Comparison of ENCODE assay signal across 8 cellular contexts in the genomic region with DNA sequence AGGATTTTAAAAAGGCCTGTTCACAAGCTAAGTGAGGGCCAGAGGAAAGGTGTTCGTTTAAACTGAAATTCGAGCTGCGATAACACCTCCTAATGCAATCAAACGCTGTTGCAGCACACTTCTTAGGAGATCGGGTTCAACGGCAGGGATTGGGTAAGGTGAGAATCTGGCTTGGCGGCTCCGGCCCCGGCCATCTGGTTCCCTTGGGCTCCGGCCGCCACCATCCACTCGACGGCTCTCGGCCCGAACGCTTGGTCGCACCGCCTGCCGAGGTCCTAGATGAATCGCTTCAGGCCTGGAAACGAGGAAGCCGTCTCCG. TPM values are rescaled to one million over a fixed set of nuclear protein-coding genes. Genes with fewer than 3 reads are reported as not detected.
DNase-seq lines count a peak whose midpoint lies in the region; ATAC-seq and TF ChIP-seq lines count a peak whose summit lies in the region.

No MANE protein-coding gene starts in this region.

- H2BK120ac ChIP-seq in IMR-90 (ENCODE audit: low read depth, low read length): peak overlapping the region; percentile 86

- peak overlapping the region; percentile 97 for H3K56ac ChIP-seq in IMR-90 (ENCODE audit: extremely low read depth, insufficient read depth, low read length)

- CTCF ChIA-PET in IMR-90 (lab: Yijun Ruan, JAX): no interaction called here

- H3K23ac ChIP-seq in IMR-90 (ENCODE audit: low read depth, low read length): peak overlapping the region; percentile 92

- H3K9me1 ChIP-seq in IMR-90 (ENCODE audit: insufficient read depth, low read length): 0 out of 2 replicates have a peak, but pooled peaks cover 3% of the 10 kb centered on the region

- DNase-seq in DMS53 treated with DMSO at 0.1 percent for 48 hours (lab: John Stamatoyannopoulos, UW; ENCODE audit: unreplicated experiment) (peak; percentile 77), IMR-90 (no peak), fibroblast of pulmonary artery (ENCODE audit: low read depth) (no peak), ovary (no peak), globus pallidus (ENCODE audit: low spot score) (no peak)
- DNase-seq in stimulated activated CD4-positive, alpha-beta T cell treated with anti-CD3 and anti-CD28 coated beads, Interleukin-4, amount 100 ng/mL, for 24 hours: no peak

- H3K4me1 ChIP-seq in IMR-90 (ENCODE audit: control insufficient read depth, insufficient read depth, low read length) (peaks cover 4% of the 10 kb centered on the region; the same call in 1 of the 2 replicates), ovary (ENCODE audit: insufficient read depth) (peaks cover 4% of the 10 kb centered on the region)

- H2AK5ac ChIP-seq in IMR-90 (ENCODE audit: low read depth, low read length): peak overlapping the region; percentile 96

- TF ChIP-seq CTCF in IMR-90 (conservative IDR thresholded peaks at IDR 0.05; ENCODE audit: low read depth, low read length): no peak
- no peak for TF ChIP-seq CTCF in SU-DHL-6 (IDR thresholded peaks at IDR 0.05; ENCODE audit: insufficient read depth, low read length, poor library complexity, severe bottlenecking)
- TF ChIP-seq CTCF in fibroblast of pulmonary artery (IDR thresholded peaks at IDR 0.05; ENCODE audit: low read length, missing control alignments): no peak
- no peak for TF ChIP-seq CTCF in ovary (IDR thresholded peaks at IDR 0.05)

- H3K9me2 ChIP-seq in SU-DHL-6 (replicated peaks; ENCODE audit: insufficient read depth, low read length): no peaks in the 10 kb centered on the region

- H3K27ac ChIP-seq in IMR-90 (ENCODE audit: insufficient read depth, low read length) (peak overlapping the region; percentile 97), SU-DHL-6 (ENCODE audit: low read depth, low read length) (peak overlapping the region; percentile 75), ovary (peak overlapping the region; percentile 95 to 100)

- intact Hi-C loops in IMR-90 (cut with micrococcal nuclease) (loop anchor here (1.0 to 5.0 kb wide), 4 partner anchors 33 to 118 kb away; a partner anchor contains a TSS), ovary (cut with DNase I) (loop anchor here in 1 of 4 donors (2.0 kb wide), 1 partner anchor 39 kb away; a partner anchor contains a TSS)

- H2BK20ac ChIP-seq in IMR-90 (ENCODE audit: low read depth, low read length): 0 out of 2 replicates have a peak overlapping the region, but pooled peaks have one; percentile 14

- H4K20me1 ChIP-seq in IMR-90 (ENCODE audit: insufficient read depth, low read length) (peaks cover 6% of the 10 kb centered on the region; the same call in 1 of the 2 replicates), SU-DHL-6 (ENCODE audit: low read depth, low read length) (no peaks in the 10 kb centered on the region)

- H3K4me3 ChIP-seq in IMR-90 (ENCODE audit: insufficient read depth, low read depth, low read length) (peak overlapping the region; percentile 72), SU-DHL-6 (ENCODE audit: insufficient read depth, low read length, poor library complexity, severe bottlenecking) (peak overlapping the region; percentile 84), fibroblast of pulmonary artery (replicated peaks; ENCODE audit: low read depth, low read length) (peak overlapping the region; percentile 95), ovary (peak overlapping the region; percentile 80)

- H3K9me3 ChIP-seq in IMR-90 (ENCODE audit: control insufficient read depth, insufficient read depth, low read length): no peaks in the 10 kb centered on the region
- H3K9me3 ChIP-seq in SU-DHL-6 (ENCODE audit: insufficient read depth, low read length): no peaks in the 10 kb centered on the region
- no peaks in the 10 kb centered on the region for H3K9me3 ChIP-seq in ovary

- H3K27me3 ChIP-seq in IMR-90 (ENCODE audit: control insufficient read depth, insufficient read depth, low read length): no peaks in the 10 kb centered on the region
- no peaks in the 10 kb centered on the region for H3K27me3 ChIP-seq in SU-DHL-6 (ENCODE audit: low read length)
- no peaks in the 10 kb centered on the region for H3K27me3 ChIP-seq in ovary

- dilution Hi-C loops in IMR-90 (cut with HindIII; ENCODE audit: low sequenced_read_pairs, unreplicated experiment): no loop called here

- peak overlapping the region; percentile 91 for H4K91ac ChIP-seq in IMR-90 (ENCODE audit: insufficient read depth, low read depth, low read length)

- peaks cover 8 to 12% of the 10 kb centered on the region in 2 experiments; a peak in 3 of 4 replicates for H3K79me1 ChIP-seq in IMR-90 (ENCODE audit: low read depth in 1 of 2, low read length in 2 of 2)

- in situ Hi-C loops in IMR-90 (cut with MboI; ENCODE audit: low sequenced_read_pairs): loop anchor here (5.0 kb wide), 1 partner anchor 48 kb away; no protein-coding TSS in a partner anchor

- H2BK5ac ChIP-seq in IMR-90 (ENCODE audit: low read depth, low read length, poor library complexity, severe bottlenecking): peak overlapping the region; percentile 90

- H3K4me2 ChIP-seq in IMR-90 (ENCODE audit: low read depth, low read length) (peak overlapping the region; percentile 95), SU-DHL-6 (ENCODE audit: low read depth, low read length, poor library complexity, severe bottlenecking) (peak overlapping the region; percentile 91)

- peaks cover 2% of the 10 kb centered on the region; the same call in 1 of the 2 replicates for H3F3A ChIP-seq in SU-DHL-6 (ENCODE audit: insufficient read depth)

- no TSS peak for BruUV-seq in IMR-90 (replicated peaks; lab: Mats Ljungman, UMichigan)

- H2AFZ ChIP-seq in IMR-90 (replicated peaks; ENCODE audit: low read length, poor library complexity): peak overlapping the region; percentile 86
- H2AFZ ChIP-seq in SU-DHL-6 (ENCODE audit: low read depth, low read length, severe bottlenecking): peak overlapping the region; percentile 34

- peak overlapping the region; percentile 92 for H4K5ac ChIP-seq in IMR-90 (ENCODE audit: low read depth, low read length)

- H3K4ac ChIP-seq in IMR-90 (ENCODE audit: low read depth, low read length): peak overlapping the region; percentile 97

- peak; percentile 29 for ATAC-seq in GM21526 (IDR thresholded peaks at IDR 0.05; ENCODE audit: low FRiP score, unreplicated experiment)
- peak; percentile 25 for ATAC-seq in IMR-90 (ENCODE audit: low read depth)

- no peak for TF ChIP-seq EP300 in ovary (IDR thresholded peaks at IDR 0.05)

- H3K18ac ChIP-seq in IMR-90 (ENCODE audit: low read depth, low read length): peak overlapping the region; percentile 96

- no peak for TF ChIP-seq POLR2A in IMR-90 (IDR thresholded peaks at IDR 0.05; ENCODE audit: low read depth, low read length)
- TF ChIP-seq POLR2A in ovary (IDR thresholded peaks at IDR 0.05): no peak

- WGBS in IMR-90 (ENCODE audit: extremely low coverage in 2 of 2, insufficient read length in 1 of 2), 2 experiments: 1% methylated on average over 17 of the region's 23 CpGs; no CpG with 5 or more reads in 1 of the 2 experiments
- WGBS in ovary, 3 donors: 0 to 2% (median 0%) methylated on average over 9 to 23 of the region's 23 CpGs

- H3K9ac ChIP-seq in IMR-90 (ENCODE audit: low read depth, low read length): peak overlapping the region; percentile 97
- peak overlapping the region; percentile 88 for H3K9ac ChIP-seq in SU-DHL-6 (ENCODE audit: low read length)

- H3K79me2 ChIP-seq in SU-DHL-6 (ENCODE audit: insufficient read depth, low read length): peaks cover 57% of the 10 kb centered on the region

- H3K14ac ChIP-seq in IMR-90 (replicated peaks; ENCODE audit: low read depth, low read length): peak overlapping the region; percentile 92

- H3K36me3 ChIP-seq in IMR-90 (ENCODE audit: control insufficient read depth, insufficient read depth, low read length) (no peaks in the 10 kb centered on the region), SU-DHL-6 (ENCODE audit: low read length) (peaks cover 19% of the 10 kb centered on the region; the same call in 1 of the 2 replicates), ovary (no peaks in the 10 kb centered on the region)

- H2AK9ac ChIP-seq in IMR-90 (replicated peaks; ENCODE audit: low read depth, low read length, poor library complexity): peak overlapping the region; percentile 94

- POLR2A ChIA-PET in IMR-90 (lab: Charles Lee; ENCODE audit: unreplicated experiment): no interaction called here

- H2BK15ac ChIP-seq in IMR-90 (ENCODE audit: low read depth, low read length): peak overlapping the region; percentile 76; the same call in 2 of the 3 replicates

- no peak for TF ChIP-seq RAD21 in IMR-90 (IDR thresholded peaks at IDR 0.05; ENCODE audit: low read length)

- peak overlapping the region; percentile 97 to 98 for H4K8ac ChIP-seq in IMR-90 (ENCODE audit: low read depth in 2 of 2, low read length in 2 of 2)

TF ChIP-seq in IMR-90, 13 proteins besides CTCF, POLR2A, EP300 and RAD21:
- TF ChIP-seq SMC3 (IDR thresholded peaks at IDR 0.05; ENCODE audit: low read depth, low read length): no peak
- no peak for TF ChIP-seq RFX5 (IDR thresholded peaks at IDR 0.05; ENCODE audit: low read depth, low read length)
- TF ChIP-seq MAZ (IDR thresholded peaks at IDR 0.05; ENCODE audit: borderline replicate concordance, low read depth, low read length): no peak
- no peak for TF ChIP-seq BHLHE40 (IDR thresholded peaks at IDR 0.05; ENCODE audit: low read depth, low read length)
- no peak for TF ChIP-seq FOS (IDR thresholded peaks at IDR 0.05; ENCODE audit: low read depth, low read length)
- peak; percentile 27; the same call in 1 of the 2 replicates for TF ChIP-seq CEBPB (IDR thresholded peaks at IDR 0.05; ENCODE audit: low read depth, low read length)
TF ChIP-seq in IMR-90: peak in this region for 1.

RNA-seq across cellular contexts. Expression of a gene that starts 0.4 kb away (rescaled TPM):
- total RNA-seq in IMR-90 (2012; rRNA removed): 2.3 and 3.6 TPM in 2 replicates
- polyA plus RNA-seq in IMR-90 (2012; rRNA removed): 3.0 and 3.7 TPM in 2 replicates
- 5.4 and 6.8 TPM in 2 replicates for polyA plus RNA-seq in IMR-90 (2012; cell fraction: cytosol; rRNA removed)
- polyA plus RNA-seq in IMR-90 (2012; cell fraction: nucleus; rRNA removed; ENCODE audit: low replicate concordance): 5.2 TPM in 2 replicates
- 10 to 100 TPM in 2 of 7 donors, 1 to 10 TPM in 5; 6.7 to 15.3 (median 9.5) TPM for total RNA-seq in ovary
- 1 to 10 TPM; 6.5 to 9.8 TPM for polyA plus RNA-seq in ovary

RNA-seq across cellular contexts. Expression of a gene that starts 0.6 kb away (rescaled TPM):
- total RNA-seq in IMR-90 (2012; rRNA removed): 110 and 111 TPM in 2 replicates
- 24.4 and 27.8 TPM in 2 replicates for polyA plus RNA-seq in IMR-90 (2012; rRNA removed)
- 6.6 and 7.7 TPM in 2 replicates for polyA plus RNA-seq in IMR-90 (2012; cell fraction: cytosol; rRNA removed)
- 2.7 and 18.4 TPM in 2 replicates for polyA plus RNA-seq in IMR-90 (2012; cell fraction: nucleus; rRNA removed; ENCODE audit: low replicate concordance)
- 10 to 100 TPM; 24.7 to 34.1 (median 28.3) TPM for total RNA-seq in ovary
- polyA plus RNA-seq in ovary: 10 to 100 TPM; 21.1 to 41.3 TPM

RNA-seq across cellular contexts. Expression of a gene that starts 39.4 kb away (rescaled TPM):
- total RNA-seq in IMR-90 (2012; rRNA removed): 179 and 276 TPM in 2 replicates
- polyA plus RNA-seq in IMR-90 (2012; rRNA removed): 255 and 257 TPM in 2 replicates
- 284 and 311 TPM in 2 replicates for polyA plus RNA-seq in IMR-90 (2012; cell fraction: cytosol; rRNA removed)
- polyA plus RNA-seq in IMR-90 (2012; cell fraction: nucleus; rRNA removed; ENCODE audit: low replicate concordance): 112 and 307 TPM in 2 replicates
- total RNA-seq in ovary: 100 to 1,000 TPM in 3 of 7 donors, 10 to 100 TPM in 4; 74.1 to 148 (median 96.0) TPM
- 100 to 1,000 TPM in 1 of 2 donors, 10 to 100 TPM in 1; 85.5 to 138 TPM for polyA plus RNA-seq in ovary
